ENCODE assay signal across 16 cellular contexts in genomic region chr6:155132617-155133016, GRCh38.
DNase-seq lines count a peak whose midpoint lies in the region; ATAC-seq, FAIRE-seq and TF ChIP-seq lines count a peak whose summit lies in the region.
"Had no signal": no experiment of that assay in that cellular context is flagged by ENCODE, and none has a peak within 500 bp of the region (broad histone marks: within the 10 kb centered on the region; RNA-seq: fewer than 3 reads in every experiment).

No MANE protein-coding gene starts in this region.

- ATAC-seq in right cardiac atrium (no peak), HG02938 (IDR thresholded peaks at IDR 0.05; ENCODE audit: unreplicated experiment) (no peak)

- H3K27ac Mint-ChIP-seq in H9 (no peak overlapping the region; a peak in 1 of 7 replicates), astrocyte (ENCODE audit: unreplicated experiment) (peak overlapping the region; percentile 28), chondrocyte (ENCODE audit: unreplicated experiment) (no peak overlapping the region)
- H3K27ac Mint-ChIP-seq: IgD-negative memory B cell; T-helper 2 cell treated with Interferon-gamma antibody and Interleukin-4, amounts not matched to agents 5 μg/mL and 100 μg/mL, for 36 hours had no signal

- H2AFZ ChIP-seq in H9 (ENCODE audit: low read length) (no peak overlapping the region), astrocyte (ENCODE audit: low read depth, low read length) (no peak overlapping the region)

- peak overlapping the region; percentile 71 for H2AK5ac ChIP-seq in H9 (ENCODE audit: insufficient read length, low read length)

- H3K36me3 Mint-ChIP-seq in H9 (ENCODE audit: insufficient read depth in 1 of 3, low read depth in 3 of 3) (peaks cover 9 to 14% (median 9%) of the 10 kb centered on the region in 3 experiments; a peak in 5 of 7 replicates), astrocyte (ENCODE audit: low read depth, unreplicated experiment) (peaks cover 21% of the 10 kb centered on the region), chondrocyte (ENCODE audit: low read depth) (peaks cover 2% of the 10 kb centered on the region)
- H3K36me3 Mint-ChIP-seq: CD4-positive, CD25-positive, alpha-beta regulatory T cell had no signal

- H3K4me3 ChIP-seq in astrocyte (ENCODE audit: insufficient read depth, low read depth, low read length) (no peak overlapping the region), right cardiac atrium (ENCODE audit: low read length) (no peak overlapping the region)
- H3K4me3 ChIP-seq: HAP-1 had no signal

- peaks cover 20 to 25% of the 10 kb centered on the region in 2 experiments for H3K4me1 Mint-ChIP-seq in H9
- peaks cover 42% of the 10 kb centered on the region for H3K4me1 Mint-ChIP-seq in astrocyte (ENCODE audit: low read depth, unreplicated experiment)
- H3K4me1 Mint-ChIP-seq in chondrocyte (ENCODE audit: low read depth), result peaks cover 29% of the 10 kb centered on the region
- H3K4me1 Mint-ChIP-seq: CD4-positive, CD25-positive, alpha-beta regulatory T cell; IgD-negative memory B cell had no signal

- no peak for FAIRE-seq in astrocyte (lab: Jason Lieb, UNC)

- H3K9ac ChIP-seq in H9 (ENCODE audit: extremely low read depth, insufficient read length, low read length) (no peak overlapping the region), astrocyte (ENCODE audit: low read length) (no peak overlapping the region)

- H3K79me2 ChIP-seq in H9 (ENCODE audit: insufficient read depth, low read length) (no peaks in the 10 kb centered on the region), astrocyte (ENCODE audit: insufficient read depth, low read length) (no peaks in the 10 kb centered on the region)

- peak; percentile 34 for DNase-seq in COR-L47 (lab: John Stamatoyannopoulos, UW)
- DNase-seq in H9, result no peak
- DNase-seq in NCI-H524 treated with DMSO at 0.1 percent for 48 hours (lab: John Stamatoyannopoulos, UW), result peak; percentile 18
- no peak for DNase-seq in astrocyte (ENCODE audit: low read depth)
- no peak for DNase-seq in right cardiac atrium
- DNase-seq in OCI-M2 (lab: John Stamatoyannopoulos, UW; ENCODE audit: unreplicated experiment), result no peak
- DNase-seq in chondrocyte (ENCODE audit: low spot score), result no peak
- DNase-seq: CD4-positive, CD25-positive, alpha-beta regulatory T cell; EL; NCI-H1436; NCI-H2081 treated with DMSO at 0.1 percent for 48 hours; NCI-H510A treated with DMSO at 0.1 percent for 48 hours had no signal

- H3K4me2 ChIP-seq in H9 (ENCODE audit: insufficient read depth, insufficient read length, low read length) (no peak overlapping the region), astrocyte (ENCODE audit: low read length) (no peak overlapping the region)

- no peak overlapping the region for H3K4ac ChIP-seq in H9 (ENCODE audit: low read depth, low read length)

- intact Hi-C loops in right cardiac atrium (cut with DNase I), result no loop called here

- H3K27ac ChIP-seq in H9 (ENCODE audit: insufficient read length, low read depth, low read length) (no peak overlapping the region), astrocyte (ENCODE audit: low read depth, low read length) (no peak overlapping the region), right cardiac atrium (ENCODE audit: low read length) (no peak overlapping the region)

- no peaks in the 10 kb centered on the region for H3K9me3 ChIP-seq in H9 (ENCODE audit: control insufficient read depth, low read depth, low read length)
- no peaks in the 10 kb centered on the region for H3K9me3 ChIP-seq in astrocyte (ENCODE audit: insufficient read depth, low read depth, low read length)
- no peaks in the 10 kb centered on the region for H3K9me3 ChIP-seq in right cardiac atrium (ENCODE audit: control insufficient read depth, low read length)
- H3K9me3 ChIP-seq: HAP-1 had no signal

- no peak overlapping the region for H2BK12ac ChIP-seq in H9 (ENCODE audit: insufficient read length, low read depth, low read length)

- H3K27me3 ChIP-seq in H9 (ENCODE audit: insufficient read depth, low read length) (no peaks in the 10 kb centered on the region), astrocyte (ENCODE audit: insufficient read depth, low read length) (no peaks in the 10 kb centered on the region), right cardiac atrium (ENCODE audit: control insufficient read depth, insufficient read depth) (no peaks in the 10 kb centered on the region)

- H4K20me1 ChIP-seq in H9 (ENCODE audit: control insufficient read depth, insufficient read depth, insufficient read length) (no peaks in the 10 kb centered on the region), astrocyte (ENCODE audit: insufficient read depth, low read length) (no peaks in the 10 kb centered on the region)

- no CpG with 5 or more reads among the region's 9 CpGs for WGBS in H9 (ENCODE audit: extremely low coverage, insufficient read length, low lambda C conversion rate)
- WGBS in right cardiac atrium, result 87% methylated on average over 9 of the region's 9 CpGs

- H3K27me3 Mint-ChIP-seq in H9 (ENCODE audit: low read depth) (no peaks in the 10 kb centered on the region), astrocyte (ENCODE audit: low read depth, unreplicated experiment) (no peaks in the 10 kb centered on the region), chondrocyte (ENCODE audit: low read depth) (no peaks in the 10 kb centered on the region)
- H3K27me3 Mint-ChIP-seq: CD4-positive, CD25-positive, alpha-beta regulatory T cell; IgD-negative memory B cell had no signal

- H3K4me1 ChIP-seq in H9 (ENCODE audit: insufficient read depth, low read length) (peaks cover 2% of the 10 kb centered on the region; the same call in 1 of the 2 replicates), astrocyte (ENCODE audit: insufficient read depth, low read length) (peaks cover 9% of the 10 kb centered on the region), right cardiac atrium (ENCODE audit: control insufficient read depth, insufficient read depth, low read length) (no peaks in the 10 kb centered on the region)

- no peak overlapping the region for H4K91ac ChIP-seq in H9 (ENCODE audit: insufficient read length, low read depth, low read length)

- peaks cover 3% of the 10 kb centered on the region for H3K23me2 ChIP-seq in H9 (ENCODE audit: insufficient read length, low read depth, low read length, poor library complexity, severe bottlenecking)

- H3K36me3 ChIP-seq in astrocyte (ENCODE audit: insufficient read depth, low read length), result no peaks in the 10 kb centered on the region
- H3K36me3 ChIP-seq: HAP-1 had no signal

- TF ChIP-seq CTCF in H9 (conservative IDR thresholded peaks at IDR 0.05) (no peak), astrocyte (IDR thresholded peaks at IDR 0.05; ENCODE audit: insufficient read depth, low read depth, low read length) (no peak), chondrocyte (IDR thresholded peaks at IDR 0.05) (no peak)

- no peak overlapping the region for H3T11ph ChIP-seq in H9 (ENCODE audit: low read length)

- H2BK120ac ChIP-seq in H9 (ENCODE audit: low read depth, low read length, poor library complexity, severe bottlenecking), result no peak overlapping the region

- H3K18ac ChIP-seq in H9 (ENCODE audit: insufficient read length, low read depth, low read length), result no peak overlapping the region

- H2BK20ac ChIP-seq in H9 (ENCODE audit: low read depth, low read length, poor library complexity, severe bottlenecking), result no peak overlapping the region

- no peaks in the 10 kb centered on the region for H3K79me1 ChIP-seq in H9 (ENCODE audit: insufficient read depth, low read depth, low read length, poor library complexity, severe bottlenecking)

- H3K9me3 Mint-ChIP-seq in H9 (no peaks in the 10 kb centered on the region), astrocyte (ENCODE audit: unreplicated experiment) (no peaks in the 10 kb centered on the region), chondrocyte (ENCODE audit: low read depth) (no peaks in the 10 kb centered on the region)
- H3K9me3 Mint-ChIP-seq: CD4-positive, CD25-positive, alpha-beta regulatory T cell; IgD-negative memory B cell; T-helper 2 cell treated with Interferon-gamma antibody and Interleukin-4, amounts not matched to agents 5 μg/mL and 100 μg/mL, for 36 hours had no signal

- no peak overlapping the region for H2BK5ac ChIP-seq in H9 (ENCODE audit: insufficient read length, low read length)

- H4K5ac ChIP-seq in H9 (ENCODE audit: insufficient read length, low read depth, low read length), result no peak overlapping the region

- no peak overlapping the region for H3K56ac ChIP-seq in H9 (ENCODE audit: insufficient read length, low read depth, low read length)

- no peak overlapping the region for H4K8ac ChIP-seq in H9 (replicated peaks; ENCODE audit: insufficient read length, low read depth, low read length)

- no peak overlapping the region for H3K14ac ChIP-seq in H9 (ENCODE audit: insufficient read depth, low read length)

- no peak overlapping the region for H3K23ac ChIP-seq in H9 (ENCODE audit: insufficient read length, low read depth, low read length)

- H3K4me3 Mint-ChIP-seq in H9 (no peak overlapping the region), astrocyte (ENCODE audit: unreplicated experiment) (no peak overlapping the region), chondrocyte (ENCODE audit: unreplicated experiment) (no peak overlapping the region)
- H3K4me3 Mint-ChIP-seq: CD4-positive, CD25-positive, alpha-beta regulatory T cell; IgD-negative memory B cell; T-helper 2 cell treated with Interferon-gamma antibody and Interleukin-4, amounts not matched to agents 5 μg/mL and 100 μg/mL, for 36 hours had no signal

- peak overlapping the region; percentile 58; the same call in 1 of the 2 replicates for H2BK15ac ChIP-seq in H9 (ENCODE audit: low read depth, low read length)

Comparison
In these comparisons a context has a peak if more than half of its experiments do, and no peak if none do; other contexts are left out.
1. DNase-seq: peak in COR-L47 (single experiment) and NCI-H524 treated with DMSO at 0.1 percent for 48 hours (single experiment); none in H9 (single experiment), astrocyte (single experiment), right cardiac atrium (0 of 3), OCI-M2 (single experiment) and chondrocyte (single experiment).